In the genomic region with DNA sequence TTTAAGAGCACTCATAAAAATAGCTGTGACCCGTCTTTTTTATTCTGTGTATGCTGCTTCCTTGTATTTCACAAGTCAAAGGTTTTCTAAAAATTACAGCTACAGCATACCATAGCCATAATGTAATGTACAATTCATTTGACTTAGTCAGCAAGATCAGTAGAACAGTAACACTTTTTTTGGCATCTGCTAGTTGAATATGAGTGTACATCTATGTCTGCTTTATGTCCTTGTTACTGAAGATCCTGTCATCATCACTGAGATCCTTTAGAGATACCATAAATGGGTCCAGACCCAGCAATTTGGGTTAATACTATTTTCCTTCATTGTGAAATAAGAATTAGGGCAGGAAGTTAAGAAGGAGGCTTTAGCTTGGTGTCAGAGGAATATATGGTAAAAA, we compare ENCODE assay signal across 11 cellular contexts. TPM values are rescaled to one million over a fixed set of nuclear protein-coding genes. Genes with fewer than 3 reads are reported as not detected.
A peak's percentile ranks its signal among the peaks of the same experiment; 100 is the strongest.
DNase-seq lines count a peak whose midpoint lies in the region; ATAC-seq and TF ChIP-seq lines count a peak whose summit lies in the region.
"Had no signal": no experiment of that assay in that cellular context is flagged by ENCODE, and none has a peak within 500 bp of the region (broad histone marks: within the 10 kb centered on the region; RNA-seq: fewer than 3 reads in every experiment).

No MANE protein-coding gene starts in this region.

- no peak for ATAC-seq in stimulated activated effector memory CD8-positive, alpha-beta T cell treated with anti-CD3 and anti-CD28 coated beads, Interleukin-12 subunit alpha, Interleukin-12 subunit beta, amount 100 ng/mL, for 72 hours
- ATAC-seq in HG03432 (IDR thresholded peaks at IDR 0.05; ENCODE audit: unreplicated experiment): no peak
- ATAC-seq: activated CD8-positive, alpha-beta T cell treated with anti-CD3 and anti-CD28 coated beads for 36 hours had no signal

- no peak overlapping the region for H3K14ac ChIP-seq in neuronal stem cell (ENCODE audit: low read length)

- no peak overlapping the region for H4K91ac ChIP-seq in neuronal stem cell (ENCODE audit: low read depth, low read length, poor library complexity)

- no peak overlapping the region for H2BK5ac ChIP-seq in neuronal stem cell (ENCODE audit: low read length)

- no peak overlapping the region for H2BK12ac ChIP-seq in neuronal stem cell (ENCODE audit: low read length)

- H3K4me1 Mint-ChIP-seq in stimulated activated effector memory CD8-positive, alpha-beta T cell treated with anti-CD3 and anti-CD28 coated beads, Interleukin-12 subunit alpha, Interleukin-12 subunit beta, amount 100 ng/mL, for 72 hours: peaks cover 27% of the 10 kb centered on the region

- no peak for TF ChIP-seq CTCF in ascending aorta (IDR thresholded peaks at IDR 0.05)

- H3K9me3 ChIP-seq in ascending aorta (peaks cover 0 to 7% of the 10 kb centered on the region in 2 donors), skeletal muscle satellite cell (replicated peaks; ENCODE audit: low read length) (no peaks in the 10 kb centered on the region), neuronal stem cell (replicated peaks in 1 of 2; ENCODE audit: control insufficient read depth in 2 of 2, insufficient read depth in 1 of 2, low read depth in 1 of 2, low read length in 2 of 2) (peaks cover 0 to 15% of the 10 kb centered on the region in 2 donors)

- no peak overlapping the region for H4K8ac ChIP-seq in neuronal stem cell (ENCODE audit: low read depth, low read length)

- peak overlapping the region in 1 of 2 donors; percentile 10 for H3K4me3 ChIP-seq in ascending aorta
- no peak overlapping the region for H3K4me3 ChIP-seq in skeletal muscle satellite cell (ENCODE audit: low read length)
- H3K4me3 ChIP-seq in neuronal stem cell (ENCODE audit: low read length in 2 of 2): no peak overlapping the region

- H3K4me1 ChIP-seq in ascending aorta (peaks cover 19 to 77% of the 10 kb centered on the region in 2 donors), skeletal muscle satellite cell (ENCODE audit: control insufficient read depth, insufficient read depth, low read length) (peaks cover 64% of the 10 kb centered on the region), neuronal stem cell (ENCODE audit: control insufficient read depth in 2 of 2, insufficient read depth in 1 of 2, low read depth in 1 of 2, low read length in 2 of 2) (peaks cover 0 to 5% of the 10 kb centered on the region in 2 donors)

- no peak overlapping the region for H2BK120ac ChIP-seq in neuronal stem cell (ENCODE audit: low read depth, low read length)

- no peak overlapping the region for H3K4me3 Mint-ChIP-seq in stimulated activated effector memory CD8-positive, alpha-beta T cell treated with anti-CD3 and anti-CD28 coated beads, Interleukin-12 subunit alpha, Interleukin-12 subunit beta, amount 100 ng/mL, for 72 hours
- H3K4me3 Mint-ChIP-seq: activated CD8-positive, alpha-beta T cell treated with anti-CD3 and anti-CD28 coated beads for 36 hours had no signal

- peak overlapping the region; percentile 84 for H3K9ac ChIP-seq in skeletal muscle satellite cell (ENCODE audit: low read depth, low read length)
- H3K9ac ChIP-seq in neuronal stem cell (ENCODE audit: low read depth, low read length, poor library complexity): no peak overlapping the region

- no peaks in the 10 kb centered on the region for H3K79me1 ChIP-seq in neuronal stem cell (ENCODE audit: low read depth, low read length)

- H3K4ac ChIP-seq in neuronal stem cell (ENCODE audit: low read length): no peak overlapping the region

- H3K18ac ChIP-seq in neuronal stem cell (ENCODE audit: low read length): no peak overlapping the region

- H3K27me3 ChIP-seq in ascending aorta (no peaks in the 10 kb centered on the region), skeletal muscle satellite cell (ENCODE audit: control insufficient read depth, insufficient read depth, low read length) (no peaks in the 10 kb centered on the region), neuronal stem cell (ENCODE audit: control insufficient read depth in 3 of 3, insufficient read depth in 3 of 3, low read depth in 1 of 3, low read length in 3 of 3) (no peaks in the 10 kb centered on the region)

- H3K36me3 Mint-ChIP-seq in stimulated activated effector memory CD8-positive, alpha-beta T cell treated with anti-CD3 and anti-CD28 coated beads, Interleukin-12 subunit alpha, Interleukin-12 subunit beta, amount 100 ng/mL, for 72 hours: peaks cover 4% of the 10 kb centered on the region

- no peak overlapping the region for H3K23ac ChIP-seq in neuronal stem cell (ENCODE audit: low read depth, low read length, poor library complexity)

- H2AK5ac ChIP-seq in neuronal stem cell (ENCODE audit: low read depth, low read length): no peak overlapping the region

- intact Hi-C loops in ascending aorta (cut with DNase I): loop anchor here (5.0 kb wide), 1 partner anchor 107 kb away; no protein-coding TSS in a partner anchor

- peak overlapping the region; percentile 86 to 98 for H3K27ac ChIP-seq in ascending aorta
- no peak overlapping the region for H3K27ac ChIP-seq in neuronal stem cell (replicated peaks; ENCODE audit: low read length)

- no peak overlapping the region for H2AFZ ChIP-seq in neuronal stem cell (ENCODE audit: low read length)

- DNase-seq in ELR (ENCODE audit: low read depth) (peak; percentile 91), ascending aorta (ENCODE audit: low spot score in 2 of 2) (no peak), glomerular visceral epithelial cell (ENCODE audit: extremely low spot score) (peak; percentile 78), OCI-M2 (lab: John Stamatoyannopoulos, UW; ENCODE audit: unreplicated experiment) (no peak), neuronal stem cell (ENCODE audit: low spot score) (no peak)
- no peak for DNase-seq in stimulated activated effector memory CD8-positive, alpha-beta T cell treated with anti-CD3 and anti-CD28 coated beads, Interleukin-12 subunit alpha, Interleukin-12 subunit beta, amount 100 ng/mL, for 72 hours (ENCODE audit: low spot score in 2 of 2)
- DNase-seq: activated CD8-positive, alpha-beta T cell treated with anti-CD3 and anti-CD28 coated beads for 36 hours; caudate nucleus; stimulated activated naive CD4-positive, alpha-beta T cell treated with Interleukin-2 at 50 U/mL for 16 hours had no signal

- no peak overlapping the region for H2BK15ac ChIP-seq in neuronal stem cell (ENCODE audit: low read length)

- no peaks in the 10 kb centered on the region for H3K9me3 Mint-ChIP-seq in stimulated activated effector memory CD8-positive, alpha-beta T cell treated with anti-CD3 and anti-CD28 coated beads, Interleukin-12 subunit alpha, Interleukin-12 subunit beta, amount 100 ng/mL, for 72 hours
- H3K9me3 Mint-ChIP-seq: activated CD8-positive, alpha-beta T cell treated with anti-CD3 and anti-CD28 coated beads for 36 hours had no signal

- no peak overlapping the region for H3K27ac Mint-ChIP-seq in stimulated activated effector memory CD8-positive, alpha-beta T cell treated with anti-CD3 and anti-CD28 coated beads, Interleukin-12 subunit alpha, Interleukin-12 subunit beta, amount 100 ng/mL, for 72 hours
- H3K27ac Mint-ChIP-seq: activated CD8-positive, alpha-beta T cell treated with anti-CD3 and anti-CD28 coated beads for 36 hours had no signal

- H3K4me2 ChIP-seq in skeletal muscle satellite cell (ENCODE audit: low read length) (peak overlapping the region; percentile 70), neuronal stem cell (ENCODE audit: insufficient read depth, low read length, poor library complexity, severe bottlenecking) (no peak overlapping the region)

- WGBS in neuronal stem cell (ENCODE audit: extremely low coverage in 2 of 2, insufficient read length in 2 of 2, insufficient replicate concordance in 1 of 2), 2 donors: no CpG with 5 or more reads among the region's 1 CpG

- peaks cover 63 to 89% of the 10 kb centered on the region in 2 donors for H3K36me3 ChIP-seq in ascending aorta
- H3K36me3 ChIP-seq in skeletal muscle satellite cell (ENCODE audit: insufficient read depth, low read length): peaks cover 18% of the 10 kb centered on the region
- peaks cover 0 to 60% of the 10 kb centered on the region in 2 donors for H3K36me3 ChIP-seq in neuronal stem cell (replicated peaks in 1 of 2; ENCODE audit: control insufficient read depth in 2 of 2, insufficient read depth in 2 of 2, low read length in 2 of 2)

RNA-seq across cellular contexts. Expression of a gene that starts 42.2 kb away (rescaled TPM):
- 9.2 TPM for total RNA-seq in ascending aorta
- 22.1 and 23.8 TPM in 2 replicates for total RNA-seq in skeletal muscle satellite cell (2012; rRNA removed)
- polyA plus RNA-seq in neuronal stem cell (2013, experiment 1 of 2): 96.3 TPM
- 93.1 TPM for polyA plus RNA-seq in neuronal stem cell (2013, experiment 2 of 2)

Comparison
In these comparisons a context has a peak if more than half of its experiments do, and no peak if none do; other contexts are left out.
1. DNase-seq: peak in ELR (single experiment) and glomerular visceral epithelial cell (single experiment); none in ascending aorta (0 of 2), stimulated activated effector memory CD8-positive, alpha-beta T cell treated with anti-CD3 and anti-CD28 coated beads, Interleukin-12 subunit alpha, Interleukin-12 subunit beta, amount 100 ng/mL, for 72 hours (0 of 2), OCI-M2 (single experiment) and neuronal stem cell (single experiment).